In the genomic region with DNA sequence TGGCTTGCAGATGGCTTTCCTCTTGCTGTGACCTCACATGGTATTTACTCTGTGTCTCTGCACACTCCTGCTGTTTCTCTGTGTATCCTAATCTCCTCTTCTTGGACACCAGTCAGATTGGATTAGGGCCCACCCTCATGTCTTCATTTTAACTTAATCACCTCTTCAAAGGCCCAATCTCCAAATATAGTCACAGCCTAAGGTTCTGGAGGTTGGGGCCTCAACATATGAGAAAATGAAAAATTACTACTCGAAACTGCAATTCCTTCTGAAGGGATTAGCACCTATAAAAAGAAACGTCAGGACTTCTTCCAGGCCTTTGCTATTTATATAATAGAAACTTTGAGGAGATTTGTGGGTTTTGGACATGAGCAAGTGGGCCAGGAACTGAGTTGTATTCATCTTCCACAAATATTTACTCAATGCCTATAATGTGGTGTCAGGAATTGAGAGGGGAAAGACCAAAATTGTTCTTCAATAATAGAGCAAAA, we compare ENCODE assay signal across 16 cellular contexts.
A peak's percentile ranks its signal among the peaks of the same experiment; 100 is the strongest.
DNase-seq lines count a peak whose midpoint lies in the region; ATAC-seq and TF ChIP-seq lines count a peak whose summit lies in the region.
"Had no signal": no experiment of that assay in that cellular context is flagged by ENCODE, and none has a peak within 500 bp of the region (broad histone marks: within the 10 kb centered on the region; RNA-seq: fewer than 3 reads in every experiment).

No MANE protein-coding gene starts in this region.

- H3K27me3 ChIP-seq in ascending aorta (no peaks in the 10 kb centered on the region), hepatocyte (no peaks in the 10 kb centered on the region), thoracic aorta (replicated peaks; ENCODE audit: insufficient read depth) (no peaks in the 10 kb centered on the region), dorsolateral prefrontal cortex (no peaks in the 10 kb centered on the region)
- H3K27me3 ChIP-seq: brain microvascular endothelial cell had no signal

- no peaks in the 10 kb centered on the region for H4K20me1 ChIP-seq in hepatocyte (ENCODE audit: insufficient read depth, poor library complexity, severe bottlenecking)

- ATAC-seq in thoracic aorta (ENCODE audit: insufficient number of reproducible peaks, low FRiP score, low read depth): no peak
- ATAC-seq: activated CD4-positive, CD25-positive, alpha-beta regulatory T cell treated with anti-CD3 and anti-CD28 coated beads, Interleukin-2, amount 50 U/mL, for 24 hours; left lobe of liver; mucosa of descending colon had no signal

- H3K4me2 ChIP-seq in hepatocyte: no peak overlapping the region

- H3K9me2 ChIP-seq in hepatocyte (replicated peaks; ENCODE audit: insufficient read depth): no peaks in the 10 kb centered on the region

- no peak for TF ChIP-seq CTCF in ascending aorta (IDR thresholded peaks at IDR 0.05)
- TF ChIP-seq CTCF in hepatocyte (IDR thresholded peaks at IDR 0.05; ENCODE audit: poor library complexity): no peak
- no peak for TF ChIP-seq CTCF in thoracic aorta (IDR thresholded peaks at IDR 0.05)
- TF ChIP-seq CTCF in dorsolateral prefrontal cortex (IDR thresholded peaks at IDR 0.05 in 54 of 56, conservative IDR thresholded peaks at IDR 0.05 in 2 of 56; ENCODE audit: low read depth in 1 of 56, partially characterized antibody in 56 of 56): no peak

- peak overlapping the region; percentile 61 to 67 for H3K27ac ChIP-seq in ascending aorta
- peak overlapping the region; percentile 7 for H3K27ac ChIP-seq in hepatocyte
- H3K27ac ChIP-seq in thoracic aorta: peak overlapping the region; percentile 54 to 66
- no peak overlapping the region for H3K27ac ChIP-seq in dorsolateral prefrontal cortex
- H3K27ac ChIP-seq: brain microvascular endothelial cell had no signal

- peak; percentile 43 for DNase-seq in HCEC 1CT
- DNase-seq in ascending aorta (ENCODE audit: low spot score in 2 of 2): no peak
- no peak for DNase-seq in hepatocyte (ENCODE audit: low spot score)
- DNase-seq in thoracic aorta (ENCODE audit: low spot score): no peak
- DNase-seq in COR-L47 (lab: John Stamatoyannopoulos, UW): no peak
- DNase-seq in dorsolateral prefrontal cortex: no peak
- DNase-seq in amygdala (lab: John Stamatoyannopoulos, UW): no peak
- DNase-seq: AML-193, brain microvascular endothelial cell, H9, NCI-H2227 treated with DMSO at 0.1 percent for 48 hours, T1000 had no signal

- peaks cover 8 to 12% of the 10 kb centered on the region in 2 donors for H3K4me1 ChIP-seq in ascending aorta
- H3K4me1 ChIP-seq in hepatocyte (ENCODE audit: insufficient read depth): peaks cover 19% of the 10 kb centered on the region
- H3K4me1 ChIP-seq in thoracic aorta (ENCODE audit: control insufficient read depth in 1 of 2, low read depth in 2 of 2): peaks cover under 1 to 19% of the 10 kb centered on the region in 2 donors

- H3K4me3 ChIP-seq in ascending aorta (no peak overlapping the region), hepatocyte (no peak overlapping the region), thoracic aorta (no peak overlapping the region), dorsolateral prefrontal cortex (no peak overlapping the region)
- H3K4me3 ChIP-seq: coronary artery, mucosa of descending colon had no signal

- intact Hi-C loops in ascending aorta (cut with DNase I) (no loop called here), dorsolateral prefrontal cortex (cut with DNase I) (no loop called here)

- no peaks in the 10 kb centered on the region for H3K79me2 ChIP-seq in hepatocyte

- H3K36me3 ChIP-seq in ascending aorta: no peaks in the 10 kb centered on the region
- H3K36me3 ChIP-seq in hepatocyte (replicated peaks; ENCODE audit: insufficient read depth, low read depth): no peaks in the 10 kb centered on the region
- no peaks in the 10 kb centered on the region for H3K36me3 ChIP-seq in thoracic aorta
- H3K36me3 ChIP-seq: brain microvascular endothelial cell had no signal

- H3K9me3 ChIP-seq in ascending aorta (no peaks in the 10 kb centered on the region), hepatocyte (ENCODE audit: low read depth) (no peaks in the 10 kb centered on the region), thoracic aorta (no peaks in the 10 kb centered on the region)
- H3K9me3 ChIP-seq: mucosa of descending colon had no signal

- 52% methylated on average over 2 of the region's 2 CpGs for WGBS in hepatocyte (ENCODE audit: low lambda C conversion rate, missing lambda C conversion rate)

- no peak overlapping the region for H2AFZ ChIP-seq in hepatocyte

Comparison
In these comparisons a context has a peak if more than half of its experiments do, and no peak if none do; other contexts are left out.
1. H3K27ac ChIP-seq: peak in ascending aorta (2 of 2), hepatocyte (single experiment) and thoracic aorta (2 of 2); none in dorsolateral prefrontal cortex (0 of 59).